Comparison of ENCODE assay signal across 8 cellular contexts in the genomic region with DNA sequence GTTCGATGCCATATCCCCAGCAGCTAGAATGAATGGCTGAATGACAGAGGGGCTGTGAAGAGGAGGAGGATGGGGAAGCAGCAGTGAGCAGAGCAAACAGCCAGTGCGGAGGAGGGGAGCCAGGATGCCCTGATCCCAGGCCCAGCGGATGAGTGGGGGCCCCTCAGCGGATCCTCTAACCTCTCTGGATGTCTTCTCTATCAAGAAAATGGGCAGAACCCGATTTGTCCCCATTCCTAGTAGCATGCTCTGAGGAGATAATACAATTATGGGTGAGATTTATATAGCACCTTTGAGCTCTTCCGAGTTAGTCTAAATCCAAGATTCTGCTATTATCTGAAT. TPM values are rescaled to one million over a fixed set of nuclear protein-coding genes. Genes with fewer than 3 reads are reported as not detected.
DNase-seq lines count a peak whose midpoint lies in the region; ATAC-seq, FAIRE-seq and TF ChIP-seq lines count a peak whose summit lies in the region.

No MANE protein-coding gene starts in this region.

- H4K20me1 ChIP-seq in BLaER1 (peaks cover 31% of the 10 kb centered on the region), endothelial cell of umbilical vein (replicated peaks; ENCODE audit: control insufficient read depth, extremely low read depth, insufficient read depth, low read length) (no peaks in the 10 kb centered on the region)

- WGBS in neuronal stem cell (ENCODE audit: extremely low coverage in 2 of 2, insufficient read length in 2 of 2, insufficient replicate concordance in 1 of 2), 2 donors: no CpG with 5 or more reads among the region's 6 CpGs

- intact Hi-C loops in endothelial cell of umbilical vein (cut with micrococcal nuclease): loop anchor here (1.0 kb wide), 2 partner anchors 11 to 26 kb away; no protein-coding TSS in a partner anchor

- H3K23ac ChIP-seq in neuronal stem cell (ENCODE audit: low read depth, low read length, poor library complexity): no peak overlapping the region

- no peak overlapping the region for H3K4me3 ChIP-seq in BLaER1
- H3K4me3 ChIP-seq in SJCRH30: peak overlapping the region; percentile 31
- H3K4me3 ChIP-seq in endothelial cell of umbilical vein (replicated peaks in 1 of 3; ENCODE audit: insufficient read depth in 1 of 3, low read depth in 1 of 3, low read length in 3 of 3): peak overlapping the region in 1 of 3 experiments; percentile 30
- no peak overlapping the region for H3K4me3 ChIP-seq in neuronal stem cell (ENCODE audit: low read length in 2 of 2)

- no peak overlapping the region for H2BK12ac ChIP-seq in neuronal stem cell (ENCODE audit: low read length)

- no peak for ATAC-seq in GM21576 (IDR thresholded peaks at IDR 0.05; ENCODE audit: unreplicated experiment)

- FAIRE-seq in endothelial cell of umbilical vein (lab: Jason Lieb, UNC): no peak

- no peak overlapping the region for H2AK5ac ChIP-seq in neuronal stem cell (ENCODE audit: low read depth, low read length)

- dilution Hi-C loops in endothelial cell of umbilical vein (cut with MboI; ENCODE audit: extremely low pct_ligation_motif_present, low sequenced_read_pairs): no loop called here

- H3K9ac ChIP-seq in BLaER1 (peak overlapping the region; percentile 63), endothelial cell of umbilical vein (replicated peaks; ENCODE audit: extremely low read depth, insufficient read depth, low read length) (peak overlapping the region; percentile 96), neuronal stem cell (ENCODE audit: low read depth, low read length, poor library complexity) (no peak overlapping the region)

- H3K9me3 ChIP-seq in BLaER1: no peaks in the 10 kb centered on the region
- no peaks in the 10 kb centered on the region for H3K9me3 ChIP-seq in SJCRH30 (replicated peaks)
- no peaks in the 10 kb centered on the region for H3K9me3 ChIP-seq in endothelial cell of umbilical vein (replicated peaks; ENCODE audit: control insufficient read depth, insufficient read depth, low read length)
- H3K9me3 ChIP-seq in neuronal stem cell (replicated peaks in 1 of 2; ENCODE audit: control insufficient read depth in 2 of 2, insufficient read depth in 1 of 2, low read depth in 1 of 2, low read length in 2 of 2): no peaks in the 10 kb centered on the region

- no peak overlapping the region for H4K91ac ChIP-seq in neuronal stem cell (ENCODE audit: low read depth, low read length, poor library complexity)

- H3K4me1 ChIP-seq in BLaER1: peaks cover 90% of the 10 kb centered on the region
- peaks cover 72% of the 10 kb centered on the region for H3K4me1 ChIP-seq in SJCRH30
- H3K4me1 ChIP-seq in endothelial cell of umbilical vein (ENCODE audit: control insufficient read depth, extremely low read depth, insufficient read depth, low read length): peaks cover 87% of the 10 kb centered on the region
- H3K4me1 ChIP-seq in neuronal stem cell (ENCODE audit: control insufficient read depth in 2 of 2, insufficient read depth in 1 of 2, low read depth in 1 of 2, low read length in 2 of 2): peaks cover 58 to 72% of the 10 kb centered on the region in 2 donors

- H3K36me3 ChIP-seq in BLaER1: no peaks in the 10 kb centered on the region
- no peaks in the 10 kb centered on the region for H3K36me3 ChIP-seq in SJCRH30
- peaks cover 0 to 11% of the 10 kb centered on the region in 2 experiments for H3K36me3 ChIP-seq in endothelial cell of umbilical vein (ENCODE audit: control insufficient read depth in 2 of 2, extremely low read depth in 1 of 2, insufficient read depth in 2 of 2, low read length in 2 of 2)
- peaks cover 2 to 7% of the 10 kb centered on the region in 2 donors for H3K36me3 ChIP-seq in neuronal stem cell (replicated peaks in 1 of 2; ENCODE audit: control insufficient read depth in 2 of 2, insufficient read depth in 2 of 2, low read length in 2 of 2)

- H2BK5ac ChIP-seq in neuronal stem cell (ENCODE audit: low read length): no peak overlapping the region

- H4K8ac ChIP-seq in neuronal stem cell (ENCODE audit: low read depth, low read length): no peak overlapping the region

- H3K79me1 ChIP-seq in neuronal stem cell (ENCODE audit: low read depth, low read length): peaks cover 7% of the 10 kb centered on the region

- BruUV-seq in endothelial cell of umbilical vein (replicated peaks; lab: Mats Ljungman, UMichigan): TSS peak; percentile 93

- H3K27ac ChIP-seq in BLaER1 (peak overlapping the region; percentile 72), SJCRH30 (peak overlapping the region; percentile 98), endothelial cell of umbilical vein (ENCODE audit: insufficient read depth, low read depth, low read length) (peak overlapping the region; percentile 100), neuronal stem cell (replicated peaks; ENCODE audit: low read length) (peak overlapping the region; percentile 92)

- H2BK15ac ChIP-seq in neuronal stem cell (ENCODE audit: low read length): no peak overlapping the region

- no peak overlapping the region for H3K14ac ChIP-seq in neuronal stem cell (ENCODE audit: low read length)

- TF ChIP-seq POLR2A in endothelial cell of umbilical vein (IDR thresholded peaks at IDR 0.05; ENCODE audit: low read depth, low read length): no peak

- peaks cover 83% of the 10 kb centered on the region for H3K79me2 ChIP-seq in endothelial cell of umbilical vein (ENCODE audit: control insufficient read depth, insufficient read depth, low read length)

- no peaks in the 10 kb centered on the region for H3K9me1 ChIP-seq in endothelial cell of umbilical vein (replicated peaks; ENCODE audit: control insufficient read depth, extremely low read depth, insufficient read depth, low read length)

- CTCF ChIA-PET in endothelial cell of umbilical vein (lab: Charles Lee): interaction anchor here (0.6 to 10.7 kb wide), 5 partner anchors 23 to 220 kb away, joined by 3 to 1402 read pairs (median 15); a partner anchor contains a TSS

- POLR2A ChIA-PET in endothelial cell of umbilical vein (lab: Charles Lee): interaction anchor here (0.7 to 8.6 kb wide), 10 partner anchors 7 to 82 kb away, joined by 3 to 211 read pairs (median 24); a partner anchor contains a TSS

- no peak overlapping the region for H3K4ac ChIP-seq in neuronal stem cell (ENCODE audit: low read length)

- no peak overlapping the region for H2BK120ac ChIP-seq in neuronal stem cell (ENCODE audit: low read depth, low read length)

- H3K4me2 ChIP-seq in BLaER1 (peak overlapping the region; percentile 91), endothelial cell of umbilical vein (ENCODE audit: insufficient read depth, low read length) (peak overlapping the region; percentile 69), neuronal stem cell (ENCODE audit: insufficient read depth, low read length, poor library complexity, severe bottlenecking) (no peak overlapping the region)

- no peaks in the 10 kb centered on the region for H3K27me3 ChIP-seq in BLaER1
- no peaks in the 10 kb centered on the region for H3K27me3 ChIP-seq in SJCRH30
- H3K27me3 ChIP-seq in endothelial cell of umbilical vein (ENCODE audit: control insufficient read depth in 2 of 2, insufficient read depth in 2 of 2, low read length in 2 of 2): no peaks in the 10 kb centered on the region
- H3K27me3 ChIP-seq in neuronal stem cell (ENCODE audit: control insufficient read depth in 3 of 3, insufficient read depth in 3 of 3, low read depth in 1 of 3, low read length in 3 of 3): no peaks in the 10 kb centered on the region

- H2AFZ ChIP-seq in endothelial cell of umbilical vein (ENCODE audit: low read depth, low read length) (no peak overlapping the region), neuronal stem cell (ENCODE audit: low read length) (peak overlapping the region; percentile 5)

- DNase-seq in SJCRH30 (no peak), endothelial cell of umbilical vein (ENCODE audit: low read depth, low spot score) (no peak), neuronal stem cell (ENCODE audit: low spot score) (no peak), DMS153 (lab: John Stamatoyannopoulos, UW) (no peak), D341Med (ENCODE audit: low spot score) (no peak), GM19240 (ENCODE audit: insufficient read length, low spot score) (no peak)

- H3K18ac ChIP-seq in neuronal stem cell (ENCODE audit: low read length): peak overlapping the region; percentile 66

- no peak for TF ChIP-seq CTCF in endothelial cell of umbilical vein (IDR thresholded peaks at IDR 0.05; ENCODE audit: extremely low read depth in 1 of 2, insufficient read depth in 1 of 2, low read depth in 1 of 2, low read length in 2 of 2)

RNA-seq across cellular contexts. Expression of a gene that starts 30.0 kb away (rescaled TPM):
- 2,854 and 3,078 TPM in 2 replicates for total RNA-seq in SJCRH30 (2014; rRNA removed; shearing (Covaris generic))
- total RNA-seq in endothelial cell of umbilical vein: 2,020 and 2,099 TPM in 2 replicates
- 7,015 and 7,522 TPM in 2 replicates for polyA plus RNA-seq in endothelial cell of umbilical vein
- 8,040 and 8,266 TPM in 2 replicates for polyA plus RNA-seq in endothelial cell of umbilical vein (2011; cell fraction: cytosol; rRNA removed)
- polyA plus RNA-seq in endothelial cell of umbilical vein (2011; cell fraction: nucleus; rRNA removed): 2,768 and 3,060 TPM in 2 replicates
- polyA plus RNA-seq in endothelial cell of umbilical vein (2012): 2,884 and 3,284 TPM in 2 replicates
- 3,611 and 3,830 TPM in 2 replicates for polyA minus RNA-seq in endothelial cell of umbilical vein
- polyA minus RNA-seq in endothelial cell of umbilical vein (2011; cell fraction: cytosol; rRNA and poly(A)+ RNA removed): 2,139 TPM
- 516 and 595 TPM in 2 replicates for polyA minus RNA-seq in endothelial cell of umbilical vein (2011; cell fraction: nucleus; rRNA and poly(A)+ RNA removed)
- 4,689 TPM for polyA plus RNA-seq in neuronal stem cell (2013, experiment 1 of 2)
- polyA plus RNA-seq in neuronal stem cell (2013, experiment 2 of 2): 4,697 TPM

RNA-seq across cellular contexts. Expression of a gene that starts 34.6 kb away (rescaled TPM):
- 23.2 and 29.7 TPM in 2 replicates for total RNA-seq in SJCRH30 (2014; rRNA removed; shearing (Covaris generic))
- 228 and 258 TPM in 2 replicates for total RNA-seq in endothelial cell of umbilical vein
- 132 and 192 TPM in 2 replicates for polyA plus RNA-seq in endothelial cell of umbilical vein
- polyA plus RNA-seq in endothelial cell of umbilical vein (2011; cell fraction: cytosol; rRNA removed): 97.5 and 108 TPM in 2 replicates
- 253 and 301 TPM in 2 replicates for polyA plus RNA-seq in endothelial cell of umbilical vein (2011; cell fraction: nucleus; rRNA removed)
- polyA plus RNA-seq in endothelial cell of umbilical vein (2012): 204 and 280 TPM in 2 replicates
- polyA minus RNA-seq in endothelial cell of umbilical vein: 119 and 149 TPM in 2 replicates
- 23.4 TPM for polyA minus RNA-seq in endothelial cell of umbilical vein (2011; cell fraction: cytosol; rRNA and poly(A)+ RNA removed)
- polyA minus RNA-seq in endothelial cell of umbilical vein (2011; cell fraction: nucleus; rRNA and poly(A)+ RNA removed): 96.7 and 110 TPM in 2 replicates
- 29.0 TPM for polyA plus RNA-seq in neuronal stem cell (2013, experiment 1 of 2)
- 29.6 TPM for polyA plus RNA-seq in neuronal stem cell (2013, experiment 2 of 2)

RNA-seq across cellular contexts. Expression of a gene that starts 36.4 kb away (rescaled TPM):
- total RNA-seq in SJCRH30 (2014; rRNA removed; shearing (Covaris generic)): 49.7 and 61.9 TPM in 2 replicates
- 79.1 and 101 TPM in 2 replicates for total RNA-seq in endothelial cell of umbilical vein
- 30.1 and 38.3 TPM in 2 replicates for polyA plus RNA-seq in endothelial cell of umbilical vein
- 27.7 and 31.9 TPM in 2 replicates for polyA plus RNA-seq in endothelial cell of umbilical vein (2011; cell fraction: cytosol; rRNA removed)
- 308 and 543 TPM in 2 replicates for polyA plus RNA-seq in endothelial cell of umbilical vein (2011; cell fraction: nucleus; rRNA removed)
- polyA plus RNA-seq in endothelial cell of umbilical vein (2012): 52.5 and 53.9 TPM in 2 replicates
- 134 and 148 TPM in 2 replicates for polyA minus RNA-seq in endothelial cell of umbilical vein
- polyA minus RNA-seq in endothelial cell of umbilical vein (2011; cell fraction: cytosol; rRNA and poly(A)+ RNA removed): 86.0 TPM
- polyA minus RNA-seq in endothelial cell of umbilical vein (2011; cell fraction: nucleus; rRNA and poly(A)+ RNA removed): 132 and 142 TPM in 2 replicates
- 20.7 TPM for polyA plus RNA-seq in neuronal stem cell (2013, experiment 1 of 2)
- polyA plus RNA-seq in neuronal stem cell (2013, experiment 2 of 2): 19.8 TPM
